Comparison of ENCODE assay signal across 17 cellular contexts in genomic region chr1:242428403-242429190, GRCh38.
"Had no signal": no experiment of that assay in that cellular context is flagged by ENCODE, and none has a peak within 500 bp of the region (broad histone marks: within the 10 kb centered on the region; RNA-seq: fewer than 3 reads in every experiment).

No MANE protein-coding gene starts in this region.

- H3K27ac Mint-ChIP-seq: activated CD4-positive, alpha-beta T cell treated with anti-CD3 and anti-CD28 coated beads, Interleukin-2, amount 10 ng/mL, durations not matched to agents 7 days and 5 days; activated naive CD4-positive, alpha-beta T cell treated with anti-CD3 and anti-CD28 coated beads, Interleukin-2, amount 10 ng/mL, durations not matched to agents 7 days and 5 days; activated T-helper 17 cell treated with anti-CD3 and anti-CD28 coated beads, Interleukin-2, amount 50 U/mL, for 72 hours; natural killer cell had no signal

- DNase-seq: activated CD4-positive, alpha-beta T cell treated with anti-CD3 and anti-CD28 coated beads, Interleukin-2, amount 10 ng/mL, durations not matched to agents 7 days and 5 days; activated CD4-positive, CD25-positive, alpha-beta regulatory T cell; activated CD8-positive, alpha-beta memory T cell treated with anti-CD3 and anti-CD28 coated beads for 24 hours; activated naive CD4-positive, alpha-beta T cell treated with anti-CD3 and anti-CD28 coated beads, Interleukin-2, amount 10 ng/mL, durations not matched to agents 7 days and 5 days; activated T-cell treated with anti-CD3 and anti-CD28 coated beads for 4 hours; central memory CD4-positive, alpha-beta T cell; cortex of kidney; effector CD8-positive, alpha-beta T cell; heart left ventricle; natural killer cell; psoas muscle; right lobe of liver; spleen; stimulated activated CD4-positive, alpha-beta T cell treated with anti-CD3 and anti-CD28 coated beads, Interleukin-2, amount 100 ng/mL, for 24 hours; stimulated activated naive CD4-positive, alpha-beta T cell treated with Interleukin-2 at 50 U/mL for 16 hours; upper lobe of left lung had no signal

- H3K9me3 Mint-ChIP-seq: activated CD4-positive, alpha-beta T cell treated with anti-CD3 and anti-CD28 coated beads, Interleukin-2, amount 10 ng/mL, durations not matched to agents 7 days and 5 days; activated naive CD4-positive, alpha-beta T cell treated with anti-CD3 and anti-CD28 coated beads, Interleukin-2, amount 10 ng/mL, durations not matched to agents 7 days and 5 days had no signal

- H3K4me1 Mint-ChIP-seq: activated CD4-positive, alpha-beta T cell treated with anti-CD3 and anti-CD28 coated beads, Interleukin-2, amount 10 ng/mL, durations not matched to agents 7 days and 5 days; activated naive CD4-positive, alpha-beta T cell treated with anti-CD3 and anti-CD28 coated beads, Interleukin-2, amount 10 ng/mL, durations not matched to agents 7 days and 5 days; activated T-helper 17 cell treated with anti-CD3 and anti-CD28 coated beads, Interleukin-2, amount 50 U/mL, for 72 hours; natural killer cell had no signal

- H3K4me3 Mint-ChIP-seq: activated CD4-positive, alpha-beta T cell treated with anti-CD3 and anti-CD28 coated beads, Interleukin-2, amount 10 ng/mL, durations not matched to agents 7 days and 5 days; activated naive CD4-positive, alpha-beta T cell treated with anti-CD3 and anti-CD28 coated beads, Interleukin-2, amount 10 ng/mL, durations not matched to agents 7 days and 5 days; activated T-helper 17 cell treated with anti-CD3 and anti-CD28 coated beads, Interleukin-2, amount 50 U/mL, for 72 hours; natural killer cell had no signal

- H3K4me3 ChIP-seq: heart left ventricle, psoas muscle, right lobe of liver, spleen, upper lobe of left lung had no signal

- H3K4me1 ChIP-seq: heart left ventricle, psoas muscle, right lobe of liver, spleen, upper lobe of left lung had no signal

- H3K27ac ChIP-seq: heart left ventricle, psoas muscle, right lobe of liver, spleen, upper lobe of left lung had no signal

- H3K36me3 Mint-ChIP-seq: activated naive CD4-positive, alpha-beta T cell treated with anti-CD3 and anti-CD28 coated beads, Interleukin-2, amount 10 ng/mL, durations not matched to agents 7 days and 5 days; natural killer cell had no signal

- H3K27me3 ChIP-seq: heart left ventricle, right lobe of liver, upper lobe of left lung had no signal

- H3K36me3 ChIP-seq: heart left ventricle, right lobe of liver, spleen, upper lobe of left lung had no signal

- H3K9me3 ChIP-seq: psoas muscle, right lobe of liver, upper lobe of left lung had no signal

- H3K27me3 Mint-ChIP-seq: activated CD4-positive, alpha-beta T cell treated with anti-CD3 and anti-CD28 coated beads, Interleukin-2, amount 10 ng/mL, durations not matched to agents 7 days and 5 days; activated naive CD4-positive, alpha-beta T cell treated with anti-CD3 and anti-CD28 coated beads, Interleukin-2, amount 10 ng/mL, durations not matched to agents 7 days and 5 days had no signal
